In the genomic region with DNA sequence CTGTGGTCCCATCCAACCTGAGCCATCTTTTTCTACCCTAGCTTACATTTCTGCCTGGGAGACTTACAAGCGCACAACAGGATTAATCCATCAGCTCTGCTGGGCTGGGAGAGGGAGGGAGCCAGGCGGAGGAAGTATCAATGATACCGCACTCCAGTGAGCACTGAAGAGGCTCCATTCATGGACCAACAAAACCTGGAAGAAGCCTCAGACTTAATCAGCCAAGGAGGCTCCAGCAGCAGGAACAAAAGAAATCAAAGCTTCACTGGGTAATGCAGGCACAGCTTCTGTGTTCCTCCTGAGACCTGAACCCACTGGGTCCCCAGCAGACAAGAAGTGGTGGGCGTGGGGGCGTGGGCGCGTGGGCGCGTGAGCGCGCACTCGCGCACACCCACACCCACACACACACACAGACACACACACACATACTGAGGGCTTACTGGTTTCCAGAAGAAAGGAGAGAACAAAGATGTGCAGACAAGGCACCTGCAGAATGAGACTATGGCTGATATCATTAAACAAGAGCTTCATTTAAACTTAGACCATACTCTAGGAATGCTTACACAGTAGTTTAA, we compare ENCODE assay signal across 1 cellular context.
TF ChIP-seq lines count a peak whose summit lies in the region.

No MANE protein-coding gene starts in this region.

TF ChIP-seq in SK-N-SH, 30 proteins besides CTCF, POLR2A, EP300 and RAD21 (continued from another document):
- no peak for TF ChIP-seq USF1 (IDR thresholded peaks at IDR 0.05; ENCODE audit: borderline replicate concordance, low read depth)
- TF ChIP-seq RFX5 (IDR thresholded peaks at IDR 0.05; ENCODE audit: low read length) = no peak
- TF ChIP-seq TAF1 (IDR thresholded peaks at IDR 0.05; ENCODE audit: borderline replicate concordance, low read depth, low read length) = no peak
- TF ChIP-seq PBX3 (IDR thresholded peaks at IDR 0.05) = no peak
- no peak for TF ChIP-seq GABPA (IDR thresholded peaks at IDR 0.05; ENCODE audit: low read depth)
- no peak for TF ChIP-seq TEAD4 (IDR thresholded peaks at IDR 0.05; ENCODE audit: borderline replicate concordance, insufficient read depth)
